11 cellular contexts compared by ENCODE assay signal in the genomic region with DNA sequence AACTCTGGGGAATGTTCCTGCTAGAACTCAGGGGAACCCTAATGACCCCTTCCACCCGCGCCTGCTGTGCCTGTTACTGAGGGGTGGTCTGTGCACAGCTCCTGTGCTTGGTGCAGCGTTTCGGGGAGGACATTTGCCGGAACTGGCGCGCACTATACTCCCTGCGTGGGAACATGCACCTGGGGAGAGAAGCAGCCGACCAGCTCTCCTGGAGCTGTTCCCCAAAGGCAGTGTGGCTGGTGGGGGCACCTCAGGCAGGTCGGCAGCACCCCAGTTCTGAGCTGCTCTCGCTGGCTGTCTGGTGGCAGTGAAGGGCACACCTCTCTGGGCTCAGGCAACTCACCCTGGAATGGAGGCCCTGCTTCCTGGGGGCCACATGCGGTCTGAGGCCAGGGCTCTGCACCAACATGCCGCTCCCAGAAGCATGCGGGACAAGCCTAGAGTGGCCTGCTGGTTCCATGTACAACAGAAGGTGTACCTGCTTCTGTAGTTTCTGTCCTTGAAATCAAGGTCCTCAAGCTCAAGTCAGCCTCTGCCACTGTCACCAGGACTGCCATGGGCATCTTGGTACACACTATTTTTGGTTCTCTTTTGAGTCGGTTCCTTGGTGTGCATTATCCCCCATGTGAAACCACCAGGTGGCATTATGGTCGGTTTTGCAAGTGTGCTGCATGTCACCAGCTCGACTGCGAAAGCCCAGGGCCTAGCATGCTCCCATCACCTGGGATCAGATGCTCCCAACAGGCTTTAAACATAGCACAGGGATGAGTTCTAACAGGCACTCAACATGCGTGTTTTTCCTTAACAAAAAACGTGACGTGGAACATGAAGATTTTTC. TPM values are rescaled to one million over a fixed set of nuclear protein-coding genes. Genes with fewer than 3 reads are reported as not detected.
A peak's percentile ranks its signal among the peaks of the same experiment; 100 is the strongest.
DNase-seq lines count a peak whose midpoint lies in the region; ATAC-seq and TF ChIP-seq lines count a peak whose summit lies in the region.
"Had no signal": no experiment of that assay in that cellular context is flagged by ENCODE, and none has a peak within 500 bp of the region (broad histone marks: within the 10 kb centered on the region; RNA-seq: fewer than 3 reads in every experiment).

No MANE protein-coding gene starts in this region.

- H3K36me3 Mint-ChIP-seq in memory B cell: peaks cover 14% of the 10 kb centered on the region
- H3K36me3 Mint-ChIP-seq in CD8-positive, alpha-beta T cell: peaks cover 38% of the 10 kb centered on the region

- CTCF ChIA-PET in HEK293 (lab: Yijun Ruan, JAX): interaction anchor here (0.6 kb wide), 1 partner anchor 37 kb away, joined by 4 read pairs; no protein-coding TSS in a partner anchor
- CTCF ChIA-PET in CD8-positive, alpha-beta T cell (lab: Charles Lee): interaction anchor here (1.5 kb wide), 1 partner anchor 33 kb away, joined by 3 read pairs; no protein-coding TSS in a partner anchor

- no peak overlapping the region for H3K4me3 Mint-ChIP-seq in memory B cell
- H3K4me3 Mint-ChIP-seq in CD8-positive, alpha-beta T cell: no peak overlapping the region

- no peaks in the 10 kb centered on the region for H3K9me3 ChIP-seq in HEK293 (ENCODE audit: control insufficient read depth, insufficient read depth, low read depth, low read length)
- no peaks in the 10 kb centered on the region for H3K9me3 ChIP-seq in CD8-positive, alpha-beta T cell (ENCODE audit: low read length)
- H3K9me3 ChIP-seq: psoas muscle had no signal

- no peak overlapping the region for H3K4me3 ChIP-seq in HEK293 (ENCODE audit: low read depth, low read length)
- no peak overlapping the region for H3K4me3 ChIP-seq in CD8-positive, alpha-beta T cell (ENCODE audit: low read depth, low read length)
- H3K4me3 ChIP-seq: cardiac muscle cell, psoas muscle had no signal

- no peaks in the 10 kb centered on the region for H3K27me3 Mint-ChIP-seq in memory B cell
- H3K27me3 Mint-ChIP-seq in CD8-positive, alpha-beta T cell (ENCODE audit: low read depth): no peaks in the 10 kb centered on the region

- H3K36me3 ChIP-seq in HEK293 (ENCODE audit: control insufficient read depth in 2 of 2, insufficient read depth in 1 of 2, low read length in 2 of 2): peaks cover 3 to 98% of the 10 kb centered on the region in 2 experiments; a peak in 2 of 3 replicates
- peaks cover 5% of the 10 kb centered on the region for H3K36me3 ChIP-seq in CD8-positive, alpha-beta T cell (ENCODE audit: insufficient read depth, low read length)

- peak; percentile 16; the same call in 1 of the 2 replicates for TF ChIP-seq CTCF in HEK293 (tag by site-specific recombination; IDR thresholded peaks at IDR 0.05)
- TF ChIP-seq CTCF in CD8-positive, alpha-beta T cell (IDR thresholded peaks at IDR 0.05): no peak

- H3K9me3 Mint-ChIP-seq in memory B cell: no peaks in the 10 kb centered on the region
- H3K9me3 Mint-ChIP-seq in CD8-positive, alpha-beta T cell: no peaks in the 10 kb centered on the region

- intact Hi-C loops in CD8-positive, alpha-beta T cell (cut with DNase I, micrococcal nuclease): no loop called here

- no peaks in the 10 kb centered on the region for H3K4me1 ChIP-seq in HEK293 (ENCODE audit: control insufficient read depth, insufficient read depth, low read length)
- H3K4me1 ChIP-seq in CD8-positive, alpha-beta T cell (ENCODE audit: insufficient read depth, low read length): no peaks in the 10 kb centered on the region

- POLR2A ChIA-PET in HEK293 (lab: Yijun Ruan, JAX): no interaction called here
- POLR2A ChIA-PET in CD8-positive, alpha-beta T cell (lab: Charles Lee): no interaction called here

- H3K27me3 ChIP-seq in CD8-positive, alpha-beta T cell (ENCODE audit: insufficient read depth, low read length): no peaks in the 10 kb centered on the region
- H3K27me3 ChIP-seq: cardiac muscle cell had no signal

- H3K27ac ChIP-seq in HEK293 (ENCODE audit: extremely low read depth, low read depth, low read length): no peak overlapping the region
- H3K27ac ChIP-seq in CD8-positive, alpha-beta T cell (ENCODE audit: low read depth, low read length): no peak overlapping the region
- H3K27ac ChIP-seq: cardiac muscle cell, psoas muscle had no signal

- peak overlapping the region; percentile 45 for H3K27ac Mint-ChIP-seq in memory B cell
- H3K27ac Mint-ChIP-seq in CD8-positive, alpha-beta T cell: no peak overlapping the region

- peak; percentile 28 for DNase-seq in DMS 273 (lab: John Stamatoyannopoulos, UW; ENCODE audit: unreplicated experiment)
- peak; percentile 39 to 51 for DNase-seq in activated T-cell treated with anti-CD3 and anti-CD28 coated beads, Interleukin-2, amount 50 U/mL, for 48 hours
- no peak for DNase-seq in memory B cell (ENCODE audit: low spot score in 2 of 2)
- DNase-seq in SHP77 (lab: John Stamatoyannopoulos, UW): no peak
- DNase-seq in midbrain (lab: John Stamatoyannopoulos, UW): no peak
- DNase-seq in CD8-positive, alpha-beta T cell: no peak
- DNase-seq in kidney glomerular epithelial cell (lab: John Stamatoyannopoulos, UW): no peak
- DNase-seq: NCI-H1048, psoas muscle had no signal

- peak; percentile 69 for ATAC-seq in memory B cell (ENCODE audit: low read depth)
- no peak for ATAC-seq in CD8-positive, alpha-beta T cell
- ATAC-seq: psoas muscle had no signal

- peaks cover 11% of the 10 kb centered on the region for H3K4me1 Mint-ChIP-seq in memory B cell
- no peaks in the 10 kb centered on the region for H3K4me1 Mint-ChIP-seq in CD8-positive, alpha-beta T cell (ENCODE audit: low read depth)

TF ChIP-seq in HEK293, 187 proteins besides CTCF, POLR2A, EP300 and RAD21:
- TF ChIP-seq ZNF768 (tag by site-specific recombination; IDR thresholded peaks at IDR 0.05) (no peak), ZNF473 (tag by site-specific recombination; IDR thresholded peaks at IDR 0.05) (no peak)
- TF ChIP-seq, protein P1, sequence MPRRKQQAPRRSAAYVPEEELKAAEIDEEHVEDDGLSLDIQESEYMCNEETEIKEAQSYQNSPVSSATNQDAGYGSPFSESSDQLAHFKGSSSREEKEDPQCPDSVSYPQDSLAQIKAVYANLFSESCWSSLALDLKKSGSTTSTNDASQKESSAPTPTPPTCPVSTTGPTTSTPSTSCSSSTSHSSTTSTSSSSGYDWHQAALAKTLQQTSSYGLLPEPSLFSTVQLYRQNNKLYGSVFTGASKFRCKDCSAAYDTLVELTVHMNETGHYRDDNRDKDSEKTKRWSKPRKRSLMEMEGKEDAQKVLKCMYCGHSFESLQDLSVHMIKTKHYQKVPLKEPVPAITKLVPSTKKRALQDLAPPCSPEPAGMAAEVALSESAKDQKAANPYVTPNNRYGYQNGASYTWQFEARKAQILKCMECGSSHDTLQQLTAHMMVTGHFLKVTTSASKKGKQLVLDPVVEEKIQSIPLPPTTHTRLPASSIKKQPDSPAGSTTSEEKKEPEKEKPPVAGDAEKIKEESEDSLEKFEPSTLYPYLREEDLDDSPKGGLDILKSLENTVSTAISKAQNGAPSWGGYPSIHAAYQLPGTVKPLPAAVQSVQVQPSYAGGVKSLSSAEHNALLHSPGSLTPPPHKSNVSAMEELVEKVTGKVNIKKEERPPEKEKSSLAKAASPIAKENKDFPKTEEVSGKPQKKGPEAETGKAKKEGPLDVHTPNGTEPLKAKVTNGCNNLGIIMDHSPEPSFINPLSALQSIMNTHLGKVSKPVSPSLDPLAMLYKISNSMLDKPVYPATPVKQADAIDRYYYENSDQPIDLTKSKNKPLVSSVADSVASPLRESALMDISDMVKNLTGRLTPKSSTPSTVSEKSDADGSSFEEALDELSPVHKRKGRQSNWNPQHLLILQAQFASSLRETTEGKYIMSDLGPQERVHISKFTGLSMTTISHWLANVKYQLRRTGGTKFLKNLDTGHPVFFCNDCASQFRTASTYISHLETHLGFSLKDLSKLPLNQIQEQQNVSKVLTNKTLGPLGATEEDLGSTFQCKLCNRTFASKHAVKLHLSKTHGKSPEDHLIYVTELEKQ (tag by site-specific recombination; IDR thresholded peaks at IDR 0.05; ENCODE audit: borderline replicate concordance): no peak

RNA-seq across cellular contexts. Expression of a gene that starts 7.8 kb away (rescaled TPM):
- total RNA-seq in CD8-positive, alpha-beta T cell: 10 to 100 TPM; 30.0 to 38.5 TPM

RNA-seq across cellular contexts. Expression of a gene that starts 41.2 kb away (rescaled TPM):
- total RNA-seq in CD8-positive, alpha-beta T cell: 10 to 100 TPM; 39.7 to 48.1 TPM

RNA-seq across cellular contexts. Expression of a gene that starts 45.8 kb away (rescaled TPM):
- 100 to 1,000 TPM; 398 to 438 TPM for total RNA-seq in CD8-positive, alpha-beta T cell

RNA-seq across cellular contexts. Expression of a gene that starts 59.8 kb away (rescaled TPM):
- total RNA-seq in CD8-positive, alpha-beta T cell: 100 to 1,000 TPM; 113 to 126 TPM

Comparison
In these comparisons a context has a peak if more than half of its experiments do, and no peak if none do; other contexts are left out.
1. DNase-seq: peak in DMS 273 (single experiment) and activated T-cell treated with anti-CD3 and anti-CD28 coated beads, Interleukin-2, amount 50 U/mL, for 48 hours (2 of 2); none in memory B cell (0 of 2), SHP77 (0 of 2), midbrain (single experiment), CD8-positive, alpha-beta T cell (0 of 7) and kidney glomerular epithelial cell (single experiment).